ENCODE assay signal across 8 cellular contexts in the genomic region with DNA sequence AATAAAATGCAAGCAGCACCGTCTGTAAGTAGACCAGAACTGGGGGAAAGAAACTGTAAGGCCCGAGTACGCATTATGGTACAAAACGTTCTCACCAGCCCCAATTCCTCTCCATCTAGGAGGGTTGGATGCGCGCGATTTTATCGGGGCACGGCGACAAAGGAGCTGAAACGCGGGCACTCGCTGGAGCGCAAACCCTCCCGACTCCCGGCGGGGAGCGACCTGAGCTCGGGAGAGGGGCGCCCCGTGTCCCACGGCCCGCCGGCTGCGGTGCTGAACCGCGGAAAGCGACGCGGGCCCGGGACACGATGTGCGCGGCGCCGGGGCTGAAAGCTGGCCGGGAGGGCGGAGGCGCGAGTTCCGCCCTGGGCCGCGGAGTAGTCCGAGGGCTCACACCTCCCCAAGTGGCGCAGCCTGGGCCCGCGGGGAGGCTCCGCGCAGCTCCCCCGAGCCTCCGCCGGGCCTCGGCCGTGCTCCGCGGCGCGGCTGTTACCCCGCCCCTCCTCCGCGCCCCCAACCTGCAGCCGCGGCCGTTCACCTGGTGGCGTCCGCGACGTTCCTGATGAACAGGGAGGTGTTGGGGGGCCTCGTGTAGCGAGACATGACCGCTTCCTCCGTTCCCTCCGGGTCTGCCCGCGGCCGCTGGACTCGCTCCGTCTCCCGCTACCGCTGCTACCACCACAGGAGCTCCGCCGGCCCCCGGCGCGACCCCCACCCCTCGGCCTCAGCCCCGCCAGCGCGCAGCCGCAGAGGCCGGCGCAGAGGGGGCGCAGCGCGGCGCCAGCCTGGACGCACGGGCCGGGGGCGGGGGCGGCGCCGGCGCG. TPM values are rescaled to one million over a fixed set of nuclear protein-coding genes. Genes with fewer than 3 reads are reported as not detected.
DNase-seq lines count a peak whose midpoint lies in the region; ATAC-seq and TF ChIP-seq lines count a peak whose summit lies in the region.

A gene (minus strand): TSS at position 787 of the 824 bp plus-strand sequence. CDS start 184 bp downstream, at position 603.

- CTCF ChIA-PET in WTC11 (lab: Charles Lee) = interaction anchor here (0.7 to 1.9 kb wide), 5 partner anchors 9 to 218 kb away, joined by 3 to 21 read pairs (median 4); no protein-coding TSS in a partner anchor

- peaks cover 2% of the 10 kb centered on the region for H3K36me3 Mint-ChIP-seq in IgD-negative memory B cell
- H3K36me3 Mint-ChIP-seq in WTC11 = no peaks in the 10 kb centered on the region
- H3K36me3 Mint-ChIP-seq in chondrocyte (ENCODE audit: low read depth) = no peaks in the 10 kb centered on the region

- no peaks in the 10 kb centered on the region for H3K9me3 ChIP-seq in left lung

- H3K27ac Mint-ChIP-seq in IgD-negative memory B cell = peak within 1 kb of the TSS in 1 of 3 donors; percentile 23
- H3K27ac Mint-ChIP-seq in WTC11 = no peak within 1 kb of the TSS
- peak within 1 kb of the TSS; percentile 2 for H3K27ac Mint-ChIP-seq in chondrocyte (ENCODE audit: unreplicated experiment)

- intact Hi-C loops in left lung (cut with DNase I) = no loop called here

- H3K27me3 Mint-ChIP-seq in IgD-negative memory B cell (peaks cover 5% of the 10 kb centered on the region), WTC11 (ENCODE audit: low read depth) (peaks cover 49% of the 10 kb centered on the region), chondrocyte (ENCODE audit: low read depth) (no peaks in the 10 kb centered on the region)

- POLR2A ChIA-PET in WTC11 (lab: Charles Lee) = interaction anchor here (0.6 to 2.7 kb wide), 2 partner anchors 38 to 86 kb away, joined by 3 to 23 read pairs; a partner anchor contains a TSS

- no peaks in the 10 kb centered on the region for H3K27me3 ChIP-seq in left lung

- H3K4me1 ChIP-seq in left lung = peaks cover 0 to 11% of the 10 kb centered on the region in 2 donors

- H3K36me3 ChIP-seq in left lung = no peaks in the 10 kb centered on the region

- H3K27ac ChIP-seq in left lung = no peak within 1 kb of the TSS

- peak; percentile 54 for DNase-seq in COLO668 (lab: John Stamatoyannopoulos, UW; ENCODE audit: unreplicated experiment)
- DNase-seq in GM20000 (ENCODE audit: low spot score) = peak; percentile 92
- DNase-seq in WTC11 (ENCODE audit: low spot score) = peak; percentile 62
- DNase-seq in chondrocyte (ENCODE audit: low spot score) = no peak
- peak; percentile 50 to 93 for DNase-seq in left lung
- DNase-seq in stimulated activated CD4-positive, alpha-beta T cell treated with anti-CD3 and anti-CD28 coated beads, Interleukin-4, amount 100 ng/mL, for 4 hours = peak; percentile 15 to 35
- no peak for DNase-seq in NCI-H2107 treated with DMSO at 0.1 percent for 48 hours (lab: John Stamatoyannopoulos, UW; ENCODE audit: unreplicated experiment)

- H3K4me3 Mint-ChIP-seq in IgD-negative memory B cell (peak within 1 kb of the TSS; percentile 84 to 95 (median 88)), WTC11 (peak within 1 kb of the TSS; percentile 74), chondrocyte (ENCODE audit: unreplicated experiment) (peak within 1 kb of the TSS; percentile 82)

- no peaks in the 10 kb centered on the region for H3K9me3 Mint-ChIP-seq in IgD-negative memory B cell
- H3K9me3 Mint-ChIP-seq in WTC11 = no peaks in the 10 kb centered on the region
- H3K9me3 Mint-ChIP-seq in chondrocyte (ENCODE audit: low read depth) = no peaks in the 10 kb centered on the region

- no peak for TF ChIP-seq CTCF in GM20000 (IDR thresholded peaks at IDR 0.05; ENCODE audit: extremely low read depth, missing control alignments)
- TF ChIP-seq CTCF in WTC11 (IDR thresholded peaks at IDR 0.05) = no peak
- TF ChIP-seq CTCF in chondrocyte (IDR thresholded peaks at IDR 0.05) = peak; percentile 35
- TF ChIP-seq CTCF in left lung (IDR thresholded peaks at IDR 0.05) = no peak

- H3K4me3 ChIP-seq in left lung = peak within 1 kb of the TSS; percentile 49 to 64

- H3K4me1 Mint-ChIP-seq in IgD-negative memory B cell (peaks cover 6 to 7% (median 6%) of the 10 kb centered on the region in 3 donors), WTC11 (peaks cover 9% of the 10 kb centered on the region), chondrocyte (ENCODE audit: low read depth) (peaks cover 11% of the 10 kb centered on the region)

- ATAC-seq in WTC11 = peak; percentile 85
- peak; percentile 93 for ATAC-seq in left lung

TF ChIP-seq in WTC11, 78 proteins besides CTCF, POLR2A, EP300 and RAD21 (continues in another document):
- TF ChIP-seq, protein P1, sequence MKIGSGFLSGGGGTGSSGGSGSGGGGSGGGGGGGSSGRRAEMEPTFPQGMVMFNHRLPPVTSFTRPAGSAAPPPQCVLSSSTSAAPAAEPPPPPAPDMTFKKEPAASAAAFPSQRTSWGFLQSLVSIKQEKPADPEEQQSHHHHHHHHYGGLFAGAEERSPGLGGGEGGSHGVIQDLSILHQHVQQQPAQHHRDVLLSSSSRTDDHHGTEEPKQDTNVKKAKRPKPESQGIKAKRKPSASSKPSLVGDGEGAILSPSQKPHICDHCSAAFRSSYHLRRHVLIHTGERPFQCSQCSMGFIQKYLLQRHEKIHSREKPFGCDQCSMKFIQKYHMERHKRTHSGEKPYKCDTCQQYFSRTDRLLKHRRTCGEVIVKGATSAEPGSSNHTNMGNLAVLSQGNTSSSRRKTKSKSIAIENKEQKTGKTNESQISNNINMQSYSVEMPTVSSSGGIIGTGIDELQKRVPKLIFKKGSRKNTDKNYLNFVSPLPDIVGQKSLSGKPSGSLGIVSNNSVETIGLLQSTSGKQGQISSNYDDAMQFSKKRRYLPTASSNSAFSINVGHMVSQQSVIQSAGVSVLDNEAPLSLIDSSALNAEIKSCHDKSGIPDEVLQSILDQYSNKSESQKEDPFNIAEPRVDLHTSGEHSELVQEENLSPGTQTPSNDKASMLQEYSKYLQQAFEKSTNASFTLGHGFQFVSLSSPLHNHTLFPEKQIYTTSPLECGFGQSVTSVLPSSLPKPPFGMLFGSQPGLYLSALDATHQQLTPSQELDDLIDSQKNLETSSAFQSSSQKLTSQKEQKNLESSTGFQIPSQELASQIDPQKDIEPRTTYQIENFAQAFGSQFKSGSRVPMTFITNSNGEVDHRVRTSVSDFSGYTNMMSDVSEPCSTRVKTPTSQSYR (CRISPR knock-in tag; IDR thresholded peaks at IDR 0.05) = no peak
- TF ChIP-seq ZBTB21 (CRISPR knock-in tag; IDR thresholded peaks at IDR 0.05; ENCODE audit: borderline replicate concordance) (no peak), ZNF121 (CRISPR knock-in tag; IDR thresholded peaks at IDR 0.05) (0 out of 2 replicates have a peak, but pooled peaks have one; percentile 2), NFATC4 (CRISPR knock-in tag; IDR thresholded peaks at IDR 0.05) (no peak), SP1 (CRISPR knock-in tag; conservative IDR thresholded peaks at IDR 0.05) (0 out of 2 replicates have a peak, but pooled peaks have one; percentile 31), ATF1 (CRISPR knock-in tag; IDR thresholded peaks at IDR 0.05) (no peak), ZNF232 (CRISPR knock-in tag; IDR thresholded peaks at IDR 0.05) (0 out of 2 replicates have a peak, but pooled peaks have one; percentile 71), JUN (CRISPR knock-in tag; IDR thresholded peaks at IDR 0.05) (no peak), RORB (CRISPR knock-in tag; IDR thresholded peaks at IDR 0.05) (no peak), ZNF671 (CRISPR knock-in tag; IDR thresholded peaks at IDR 0.05) (no peak), ESRRA (CRISPR knock-in tag; IDR thresholded peaks at IDR 0.05; ENCODE audit: borderline replicate concordance) (no peak)
- TF ChIP-seq, protein P2, sequence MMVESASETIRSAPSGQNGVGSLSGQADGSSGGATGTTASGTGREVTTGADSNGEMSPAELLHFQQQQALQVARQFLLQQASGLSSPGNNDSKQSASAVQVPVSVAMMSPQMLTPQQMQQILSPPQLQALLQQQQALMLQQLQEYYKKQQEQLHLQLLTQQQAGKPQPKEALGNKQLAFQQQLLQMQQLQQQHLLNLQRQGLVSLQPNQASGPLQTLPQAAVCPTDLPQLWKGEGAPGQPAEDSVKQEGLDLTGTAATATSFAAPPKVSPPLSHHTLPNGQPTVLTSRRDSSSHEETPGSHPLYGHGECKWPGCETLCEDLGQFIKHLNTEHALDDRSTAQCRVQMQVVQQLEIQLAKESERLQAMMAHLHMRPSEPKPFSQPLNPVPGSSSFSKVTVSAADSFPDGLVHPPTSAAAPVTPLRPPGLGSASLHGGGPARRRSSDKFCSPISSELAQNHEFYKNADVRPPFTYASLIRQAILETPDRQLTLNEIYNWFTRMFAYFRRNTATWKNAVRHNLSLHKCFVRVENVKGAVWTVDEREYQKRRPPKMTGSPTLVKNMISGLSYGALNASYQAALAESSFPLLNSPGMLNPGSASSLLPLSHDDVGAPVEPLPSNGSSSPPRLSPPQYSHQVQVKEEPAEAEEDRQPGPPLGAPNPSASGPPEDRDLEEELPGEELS (CRISPR knock-in tag; IDR thresholded peaks at IDR 0.05) = no peak
- TF ChIP-seq, protein P3, sequence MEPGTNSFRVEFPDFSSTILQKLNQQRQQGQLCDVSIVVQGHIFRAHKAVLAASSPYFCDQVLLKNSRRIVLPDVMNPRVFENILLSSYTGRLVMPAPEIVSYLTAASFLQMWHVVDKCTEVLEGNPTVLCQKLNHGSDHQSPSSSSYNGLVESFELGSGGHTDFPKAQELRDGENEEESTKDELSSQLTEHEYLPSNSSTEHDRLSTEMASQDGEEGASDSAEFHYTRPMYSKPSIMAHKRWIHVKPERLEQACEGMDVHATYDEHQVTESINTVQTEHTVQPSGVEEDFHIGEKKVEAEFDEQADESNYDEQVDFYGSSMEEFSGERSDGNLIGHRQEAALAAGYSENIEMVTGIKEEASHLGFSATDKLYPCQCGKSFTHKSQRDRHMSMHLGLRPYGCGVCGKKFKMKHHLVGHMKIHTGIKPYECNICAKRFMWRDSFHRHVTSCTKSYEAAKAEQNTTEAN (CRISPR knock-in tag; IDR thresholded peaks at IDR 0.05) = 0 out of 2 replicates have a peak, but pooled peaks have one; percentile 30
- TF ChIP-seq, protein P4, sequence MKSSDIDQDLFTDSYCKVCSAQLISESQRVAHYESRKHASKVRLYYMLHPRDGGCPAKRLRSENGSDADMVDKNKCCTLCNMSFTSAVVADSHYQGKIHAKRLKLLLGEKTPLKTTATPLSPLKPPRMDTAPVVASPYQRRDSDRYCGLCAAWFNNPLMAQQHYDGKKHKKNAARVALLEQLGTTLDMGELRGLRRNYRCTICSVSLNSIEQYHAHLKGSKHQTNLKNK (CRISPR knock-in tag; IDR thresholded peaks at IDR 0.05) = no peak
- TF ChIP-seq, protein P5, sequence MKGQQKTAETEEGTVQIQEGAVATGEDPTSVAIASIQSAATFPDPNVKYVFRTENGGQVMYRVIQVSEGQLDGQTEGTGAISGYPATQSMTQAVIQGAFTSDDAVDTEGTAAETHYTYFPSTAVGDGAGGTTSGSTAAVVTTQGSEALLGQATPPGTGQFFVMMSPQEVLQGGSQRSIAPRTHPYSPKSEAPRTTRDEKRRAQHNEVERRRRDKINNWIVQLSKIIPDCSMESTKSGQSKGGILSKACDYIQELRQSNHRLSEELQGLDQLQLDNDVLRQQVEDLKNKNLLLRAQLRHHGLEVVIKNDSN (CRISPR knock-in tag; IDR thresholded peaks at IDR 0.05) = no peak

RNA-seq across cellular contexts. Expression of the gene that starts here (rescaled TPM):
- 0.41 TPM for polyA plus RNA-seq in IgD-negative memory B cell
- total RNA-seq in WTC11 (2021) = 3.8 to 4.0 TPM (median 3.8 TPM) in 3 replicates
- total RNA-seq in chondrocyte = 2.9 to 5.9 TPM (median 4.8 TPM) in 3 replicates
- under 1 TPM; 0.63 to 0.76 TPM for total RNA-seq in left lung

Comparison
In these comparisons a context has a peak if more than half of its experiments do, and no peak if none do; other contexts are left out.
1. Peak in DNase-seq, ATAC-seq and H3K4me3 ChIP-seq in left lung; RNA of the gene not detected or under 1 TPM.
2. DNase-seq: peak in COLO668 (single experiment), GM20000 (single experiment), WTC11 (single experiment) and stimulated activated CD4-positive, alpha-beta T cell treated with anti-CD3 and anti-CD28 coated beads, Interleukin-4, amount 100 ng/mL, for 4 hours (2 of 2); none in chondrocyte (single experiment) and NCI-H2107 treated with DMSO at 0.1 percent for 48 hours (single experiment).
3. Peak in every context shown above with its lines, with median percentiles within 50 percentile points of each other: H3K4me3 Mint-ChIP-seq.